2 cellular contexts compared by ENCODE assay signal in the genomic region with DNA sequence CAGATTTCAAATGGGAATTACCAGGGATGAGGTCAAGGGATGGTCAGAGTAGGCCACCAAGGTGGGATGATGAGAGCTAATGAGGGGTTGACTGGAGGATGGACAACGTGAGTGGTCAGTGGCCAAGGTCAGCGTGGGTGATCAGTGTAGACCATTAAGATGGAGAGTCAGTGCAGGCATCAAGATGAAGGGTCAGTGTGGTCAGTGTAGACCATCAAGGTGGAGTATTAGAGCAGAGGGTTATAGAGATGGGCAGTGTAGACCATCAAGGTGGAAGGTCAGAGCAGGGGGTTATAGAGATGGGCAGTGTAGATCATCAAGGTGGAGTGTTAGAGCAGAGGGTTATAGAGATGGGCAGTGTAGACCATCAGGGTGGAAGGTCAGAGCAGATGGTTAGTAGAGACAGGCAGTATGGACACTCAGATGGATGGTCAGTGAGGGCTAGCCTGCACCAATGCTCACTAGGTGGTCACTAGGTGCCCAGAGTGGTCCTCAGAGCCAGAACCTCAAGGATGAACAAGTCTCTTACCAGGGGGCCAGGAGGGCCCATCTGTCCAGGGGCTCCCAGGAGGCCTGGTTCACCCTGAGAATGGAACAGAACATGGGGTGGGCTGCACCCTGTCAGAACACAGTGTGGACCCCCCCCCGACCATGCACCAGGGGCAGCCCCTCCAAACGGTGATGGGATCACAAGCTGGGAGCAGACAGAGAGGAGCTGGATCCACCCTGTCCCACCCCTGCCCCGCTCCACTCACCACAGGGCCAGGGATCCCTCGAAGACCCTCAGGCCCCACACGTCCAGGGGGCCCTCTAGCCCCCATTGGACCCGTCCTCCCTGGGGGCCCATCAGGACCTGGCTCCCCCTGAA.
TF ChIP-seq lines count a peak whose summit lies in the region.

No MANE protein-coding gene starts in this region.

TF ChIP-seq in H1, 55 proteins besides CTCF, POLR2A, EP300 and RAD21 (continues in another document):
- TF ChIP-seq SAP30 (IDR thresholded peaks at IDR 0.05; ENCODE audit: insufficient read depth, insufficient replicate concordance, low read length): no peak
- TF ChIP-seq PHF8 (conservative IDR thresholded peaks at IDR 0.05; ENCODE audit: low read depth, low read length): no peak
- TF ChIP-seq, protein P1, sequence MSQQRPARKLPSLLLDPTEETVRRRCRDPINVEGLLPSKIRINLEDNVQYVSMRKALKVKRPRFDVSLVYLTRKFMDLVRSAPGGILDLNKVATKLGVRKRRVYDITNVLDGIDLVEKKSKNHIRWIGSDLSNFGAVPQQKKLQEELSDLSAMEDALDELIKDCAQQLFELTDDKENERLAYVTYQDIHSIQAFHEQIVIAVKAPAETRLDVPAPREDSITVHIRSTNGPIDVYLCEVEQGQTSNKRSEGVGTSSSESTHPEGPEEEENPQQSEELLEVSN (IDR thresholded peaks at IDR 0.05): no peak
- TF ChIP-seq, protein P2, sequence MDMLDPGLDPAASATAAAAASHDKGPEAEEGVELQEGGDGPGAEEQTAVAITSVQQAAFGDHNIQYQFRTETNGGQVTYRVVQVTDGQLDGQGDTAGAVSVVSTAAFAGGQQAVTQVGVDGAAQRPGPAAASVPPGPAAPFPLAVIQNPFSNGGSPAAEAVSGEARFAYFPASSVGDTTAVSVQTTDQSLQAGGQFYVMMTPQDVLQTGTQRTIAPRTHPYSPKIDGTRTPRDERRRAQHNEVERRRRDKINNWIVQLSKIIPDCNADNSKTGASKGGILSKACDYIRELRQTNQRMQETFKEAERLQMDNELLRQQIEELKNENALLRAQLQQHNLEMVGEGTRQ (IDR thresholded peaks at IDR 0.05; ENCODE audit: low read length): no peak
- no peak for TF ChIP-seq GTF2F1 (IDR thresholded peaks at IDR 0.05; ENCODE audit: borderline replicate concordance, low read depth, low read length)
- no peak for TF ChIP-seq CEBPB (IDR thresholded peaks at IDR 0.05; ENCODE audit: low read depth, low read length)
- no peak for TF ChIP-seq POU5F1 (IDR thresholded peaks at IDR 0.05; ENCODE audit: low read depth, low read length)
- no peak for TF ChIP-seq RXRA (IDR thresholded peaks at IDR 0.05; ENCODE audit: insufficient read depth, low read depth, low read length)
- no peak for TF ChIP-seq HDAC6 (IDR thresholded peaks at IDR 0.05; ENCODE audit: low read depth, low read length)
- TF ChIP-seq NRF1 (IDR thresholded peaks at IDR 0.05; ENCODE audit: low read depth, low read length): no peak
- TF ChIP-seq CHD2 (IDR thresholded peaks at IDR 0.05; ENCODE audit: low read length): no peak
- TF ChIP-seq GABPA (IDR thresholded peaks at IDR 0.05; ENCODE audit: borderline replicate concordance, insufficient read depth, low read length): no peak

TF ChIP-seq in GM23338, 12 proteins besides CTCF, POLR2A, EP300 and RAD21:
- no peak for TF ChIP-seq EZH2 (IDR thresholded peaks at IDR 0.05; ENCODE audit: low read depth, unreplicated experiment)
- TF ChIP-seq, protein P3, sequence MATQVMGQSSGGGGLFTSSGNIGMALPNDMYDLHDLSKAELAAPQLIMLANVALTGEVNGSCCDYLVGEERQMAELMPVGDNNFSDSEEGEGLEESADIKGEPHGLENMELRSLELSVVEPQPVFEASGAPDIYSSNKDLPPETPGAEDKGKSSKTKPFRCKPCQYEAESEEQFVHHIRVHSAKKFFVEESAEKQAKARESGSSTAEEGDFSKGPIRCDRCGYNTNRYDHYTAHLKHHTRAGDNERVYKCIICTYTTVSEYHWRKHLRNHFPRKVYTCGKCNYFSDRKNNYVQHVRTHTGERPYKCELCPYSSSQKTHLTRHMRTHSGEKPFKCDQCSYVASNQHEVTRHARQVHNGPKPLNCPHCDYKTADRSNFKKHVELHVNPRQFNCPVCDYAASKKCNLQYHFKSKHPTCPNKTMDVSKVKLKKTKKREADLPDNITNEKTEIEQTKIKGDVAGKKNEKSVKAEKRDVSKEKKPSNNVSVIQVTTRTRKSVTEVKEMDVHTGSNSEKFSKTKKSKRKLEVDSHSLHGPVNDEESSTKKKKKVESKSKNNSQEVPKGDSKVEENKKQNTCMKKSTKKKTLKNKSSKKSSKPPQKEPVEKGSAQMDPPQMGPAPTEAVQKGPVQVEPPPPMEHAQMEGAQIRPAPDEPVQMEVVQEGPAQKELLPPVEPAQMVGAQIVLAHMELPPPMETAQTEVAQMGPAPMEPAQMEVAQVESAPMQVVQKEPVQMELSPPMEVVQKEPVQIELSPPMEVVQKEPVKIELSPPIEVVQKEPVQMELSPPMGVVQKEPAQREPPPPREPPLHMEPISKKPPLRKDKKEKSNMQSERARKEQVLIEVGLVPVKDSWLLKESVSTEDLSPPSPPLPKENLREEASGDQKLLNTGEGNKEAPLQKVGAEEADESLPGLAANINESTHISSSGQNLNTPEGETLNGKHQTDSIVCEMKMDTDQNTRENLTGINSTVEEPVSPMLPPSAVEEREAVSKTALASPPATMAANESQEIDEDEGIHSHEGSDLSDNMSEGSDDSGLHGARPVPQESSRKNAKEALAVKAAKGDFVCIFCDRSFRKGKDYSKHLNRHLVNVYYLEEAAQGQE (IDR thresholded peaks at IDR 0.05; ENCODE audit: unreplicated experiment): no peak
- no peak for TF ChIP-seq CREB1 (CRISPR knock-in tag; IDR thresholded peaks at IDR 0.05; ENCODE audit: low read depth)
- TF ChIP-seq ZNF462 (CRISPR knock-in tag; IDR thresholded peaks at IDR 0.05): no peak
- TF ChIP-seq, protein P4, sequence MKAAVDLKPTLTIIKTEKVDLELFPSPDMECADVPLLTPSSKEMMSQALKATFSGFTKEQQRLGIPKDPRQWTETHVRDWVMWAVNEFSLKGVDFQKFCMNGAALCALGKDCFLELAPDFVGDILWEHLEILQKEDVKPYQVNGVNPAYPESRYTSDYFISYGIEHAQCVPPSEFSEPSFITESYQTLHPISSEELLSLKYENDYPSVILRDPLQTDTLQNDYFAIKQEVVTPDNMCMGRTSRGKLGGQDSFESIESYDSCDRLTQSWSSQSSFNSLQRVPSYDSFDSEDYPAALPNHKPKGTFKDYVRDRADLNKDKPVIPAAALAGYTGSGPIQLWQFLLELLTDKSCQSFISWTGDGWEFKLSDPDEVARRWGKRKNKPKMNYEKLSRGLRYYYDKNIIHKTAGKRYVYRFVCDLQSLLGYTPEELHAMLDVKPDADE (IDR thresholded peaks at IDR 0.05): no peak
- no peak for TF ChIP-seq ZNF331 (CRISPR knock-in tag; IDR thresholded peaks at IDR 0.05; ENCODE audit: low read depth)
- TF ChIP-seq POLR2AphosphoS5 (IDR thresholded peaks at IDR 0.05; ENCODE audit: low read depth): no peak
- TF ChIP-seq EZH2phosphoT487 (IDR thresholded peaks at IDR 0.05; ENCODE audit: unreplicated experiment): no peak
